Comparison of ENCODE assay signal across 22 cellular contexts in the genomic region with DNA sequence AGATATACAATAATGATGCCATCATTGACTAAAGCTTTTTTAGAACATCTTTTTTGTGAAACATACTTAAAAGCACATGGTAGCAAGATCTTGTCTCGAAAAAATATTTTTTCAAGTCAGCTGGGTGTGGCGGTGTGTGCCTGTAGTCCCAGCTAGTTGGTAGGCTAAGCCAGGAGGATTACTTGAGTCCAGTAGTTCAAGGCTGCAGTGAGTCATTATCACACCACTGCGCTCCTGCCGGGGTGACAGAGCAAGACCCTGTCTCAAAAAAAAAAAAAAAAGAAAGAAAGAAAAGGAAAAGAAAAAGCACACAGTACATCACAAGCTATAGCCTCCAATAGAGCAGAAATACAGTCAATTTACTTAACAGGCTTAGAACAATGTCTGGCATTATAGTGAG. TPM values are rescaled to one million over a fixed set of nuclear protein-coding genes. Genes with fewer than 3 reads are reported as not detected.
"Had no signal": no experiment of that assay in that cellular context is flagged by ENCODE, and none has a peak within 500 bp of the region (broad histone marks: within the 10 kb centered on the region; RNA-seq: fewer than 3 reads in every experiment).

No MANE protein-coding gene starts in this region.

- H3K27ac ChIP-seq: RWPE1, SJCRH30, SK-N-MC had no signal

- H3K36me3 ChIP-seq: SJCRH30 had no signal

- H3K27me3 ChIP-seq: SJCRH30 had no signal

- H3K4me3 ChIP-seq: SJCRH30, SK-N-MC had no signal

- H3K9me3 ChIP-seq: SJCRH30 had no signal

- H3K4me1 ChIP-seq: SJCRH30 had no signal

- DNase-seq: KBM-7, NCI-H1092, NCI-H1105 treated with DMSO at 0.1 percent for 48 hours, NCI-H1417 treated with DMSO at 0.1 percent for 48 hours, NCI-H146, NCI-H1694 treated with DMSO at 0.1 percent for 48 hours, NCI-H1930, NCI-H2081 treated with DMSO at 0.1 percent for 48 hours, NCI-H2171, NCI-H226, NCI-H446, NCI-H510A, NCI-H524 treated with DMSO at 0.1 percent for 48 hours, NCI-H69, NCI-H774, SHP77 treated with DMSO at 0.1 percent for 48 hours, SJCRH30 had no signal

RNA-seq across cellular contexts. Expression of a gene that starts 37.0 kb away (rescaled TPM):
- total RNA-seq: HT-29, LHCN-M2, MCF 10A, SJCRH30 had no signal

RNA-seq across cellular contexts. Expression of a gene that starts 44.3 kb away (rescaled TPM):
- total RNA-seq: HT-29, LHCN-M2, SJCRH30 had no signal
